In the genomic region with DNA sequence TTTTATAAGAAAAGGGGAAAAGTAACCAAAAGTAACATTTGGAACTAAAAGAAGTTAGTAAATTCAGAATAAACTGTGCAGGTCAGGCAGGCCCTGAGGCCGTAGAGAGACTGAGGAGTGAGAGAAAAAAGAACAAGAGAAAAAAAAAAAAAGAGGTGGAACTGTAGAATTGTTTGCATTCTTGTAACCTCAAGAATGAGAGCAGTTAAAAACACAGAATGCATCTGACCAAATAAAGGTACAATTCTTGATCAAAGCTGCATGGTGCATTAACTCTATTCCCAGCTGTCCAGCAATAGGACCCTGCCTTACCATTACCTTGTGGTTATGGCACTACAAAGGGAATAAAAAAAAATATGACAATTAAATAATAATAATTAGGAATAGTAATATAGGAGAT, we compare ENCODE assay signal across 19 cellular contexts.
DNase-seq lines count a peak whose midpoint lies in the region; ATAC-seq and TF ChIP-seq lines count a peak whose summit lies in the region.
"Had no signal": no experiment of that assay in that cellular context is flagged by ENCODE, and none has a peak within 500 bp of the region (broad histone marks: within the 10 kb centered on the region; RNA-seq: fewer than 3 reads in every experiment).

No MANE protein-coding gene starts in this region.

- H3K4me3 ChIP-seq in cardiac fibroblast (replicated peaks in 1 of 2; ENCODE audit: low read depth in 2 of 2, low read length in 2 of 2) (no peak overlapping the region), esophagus squamous epithelium (no peak overlapping the region)
- H3K4me3 ChIP-seq: BLaER1, lower lobe of right lung, upper lobe of left lung had no signal

- no peaks in the 10 kb centered on the region for H3K9me3 ChIP-seq in esophagus squamous epithelium
- H3K9me3 ChIP-seq: BLaER1, lower lobe of right lung, upper lobe of left lung had no signal

- H3K27ac Mint-ChIP-seq in activated T-cell treated with anti-CD3 and anti-CD28 coated beads, Interleukin-2, amount 50 U/mL, for 72 hours = no peak overlapping the region
- H3K27ac Mint-ChIP-seq: activated CD4-positive, alpha-beta memory T cell treated with anti-CD3 and anti-CD28 coated beads for 36 hours had no signal

- no peaks in the 10 kb centered on the region for H3K9me3 Mint-ChIP-seq in activated T-cell treated with anti-CD3 and anti-CD28 coated beads, Interleukin-2, amount 50 U/mL, for 72 hours
- H3K9me3 Mint-ChIP-seq: activated CD4-positive, alpha-beta memory T cell treated with anti-CD3 and anti-CD28 coated beads for 36 hours had no signal

- H3K36me3 Mint-ChIP-seq in activated T-cell treated with anti-CD3 and anti-CD28 coated beads, Interleukin-2, amount 50 U/mL, for 72 hours (ENCODE audit: insufficient read depth in 2 of 2) = no peaks in the 10 kb centered on the region
- H3K36me3 Mint-ChIP-seq: activated CD4-positive, alpha-beta memory T cell treated with anti-CD3 and anti-CD28 coated beads for 36 hours had no signal

- TF ChIP-seq CTCF in cardiac fibroblast (IDR thresholded peaks at IDR 0.05; ENCODE audit: low read depth, low read length) (no peak), esophagus squamous epithelium (IDR thresholded peaks at IDR 0.05) (no peak)

- WGBS in esophagus squamous epithelium, 2 donors = 32 to 81% methylated on average over 1 of the region's 1 CpG

- H3K27me3 Mint-ChIP-seq in activated T-cell treated with anti-CD3 and anti-CD28 coated beads, Interleukin-2, amount 50 U/mL, for 72 hours (ENCODE audit: low read depth) = peaks cover 7% of the 10 kb centered on the region
- H3K27me3 Mint-ChIP-seq: activated CD4-positive, alpha-beta memory T cell treated with anti-CD3 and anti-CD28 coated beads for 36 hours had no signal

- TF ChIP-seq POLR2A in esophagus squamous epithelium (IDR thresholded peaks at IDR 0.05) = no peak

- H3K4me1 ChIP-seq in esophagus squamous epithelium = no peaks in the 10 kb centered on the region
- H3K4me1 ChIP-seq: BLaER1, lower lobe of right lung, upper lobe of left lung had no signal

- H3K4me1 Mint-ChIP-seq in activated T-cell treated with anti-CD3 and anti-CD28 coated beads, Interleukin-2, amount 50 U/mL, for 72 hours (ENCODE audit: low read depth) = no peaks in the 10 kb centered on the region

- H3K4me3 Mint-ChIP-seq in activated T-cell treated with anti-CD3 and anti-CD28 coated beads, Interleukin-2, amount 50 U/mL, for 72 hours = no peak overlapping the region
- H3K4me3 Mint-ChIP-seq: activated CD4-positive, alpha-beta memory T cell treated with anti-CD3 and anti-CD28 coated beads for 36 hours had no signal

- no peaks in the 10 kb centered on the region for H3K27me3 ChIP-seq in esophagus squamous epithelium
- H3K27me3 ChIP-seq: BLaER1, upper lobe of left lung had no signal

- no peak overlapping the region for H3K27ac ChIP-seq in esophagus squamous epithelium
- H3K27ac ChIP-seq: BLaER1, lower lobe of right lung, upper lobe of left lung had no signal

- ATAC-seq in activated CD4-positive, CD25-positive, alpha-beta regulatory T cell treated with anti-CD3 and anti-CD28 coated beads, Interleukin-2, amount 50 U/mL, for 24 hours = no peak
- no peak for ATAC-seq in GM18861 (IDR thresholded peaks at IDR 0.05; ENCODE audit: unreplicated experiment)
- no peak for ATAC-seq in activated T-cell treated with anti-CD3 and anti-CD28 coated beads, Interleukin-2, amount 50 U/mL, for 72 hours (replicated peaks in 1 of 2)
- ATAC-seq: lower lobe of right lung had no signal

- intact Hi-C loops in esophagus squamous epithelium (cut with DNase I) = no loop called here

- DNase-seq in EH (ENCODE audit: low read depth) (peak; percentile 58), LHCN-M2 (ENCODE audit: low read depth) (peak; percentile 80), cardiac fibroblast (ENCODE audit: low read depth in 2 of 2) (peak; percentile 6 to 14), myocyte (ENCODE audit: low read depth) (peak; percentile 39), esophagus squamous epithelium (lab: John Stamatoyannopoulos, UW) (no peak)
- no peak for DNase-seq in activated T-cell treated with anti-CD3 and anti-CD28 coated beads, Interleukin-2, amount 50 U/mL, for 72 hours
- DNase-seq: activated CD4-positive, alpha-beta memory T cell treated with anti-CD3 and anti-CD28 coated beads for 36 hours; activated T-cell treated with anti-CD3 and anti-CD28 coated beads, Interleukin-2, amount 50 U/mL, for 48 hours; DMS53; GOT3; lower lobe of right lung; NCI-H2107; NK-92 treated with Interleukin-12 subunit alpha and Interleukin-12 subunit beta, amount 100 ng/mL, for 24 hours; SIG-M5; stimulated activated naive CD4-positive, alpha-beta T cell; upper lobe of left lung had no signal

- H3K36me3 ChIP-seq in esophagus squamous epithelium = no peaks in the 10 kb centered on the region
- H3K36me3 ChIP-seq: BLaER1, lower lobe of right lung, upper lobe of left lung had no signal

Comparison
In these comparisons a context has a peak if more than half of its experiments do, and no peak if none do; other contexts are left out.
1. DNase-seq: peak in EH (single experiment), LHCN-M2 (single experiment), cardiac fibroblast (2 of 2) and myocyte (single experiment); none in esophagus squamous epithelium (single experiment) and activated T-cell treated with anti-CD3 and anti-CD28 coated beads, Interleukin-2, amount 50 U/mL, for 72 hours (0 of 2).